In the genomic region with DNA sequence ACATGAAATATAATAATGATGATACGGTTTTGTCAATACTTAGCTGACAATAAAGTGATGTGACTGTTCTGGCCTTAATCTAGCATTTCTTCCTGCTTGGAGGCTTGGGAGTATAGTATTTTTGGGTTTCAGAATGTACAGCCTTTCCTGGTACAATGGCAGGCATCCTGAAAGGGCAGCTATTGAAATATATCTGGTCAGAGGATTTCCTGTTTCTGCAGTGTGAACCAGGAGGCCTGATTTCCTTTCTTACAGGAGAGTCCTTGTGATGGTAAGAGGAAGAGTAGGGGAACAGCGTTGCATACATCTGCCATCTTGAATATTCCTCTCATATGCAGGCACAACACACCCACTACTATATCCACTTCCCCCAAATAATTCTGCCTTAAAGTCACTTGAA, we compare ENCODE assay signal across 21 cellular contexts.
DNase-seq lines count a peak whose midpoint lies in the region; ATAC-seq, FAIRE-seq and TF ChIP-seq lines count a peak whose summit lies in the region.
"Had no signal": no experiment of that assay in that cellular context is flagged by ENCODE, and none has a peak within 500 bp of the region (broad histone marks: within the 10 kb centered on the region; RNA-seq: fewer than 3 reads in every experiment).

No MANE protein-coding gene starts in this region.

- POLR2A ChIA-PET in IMR-90 (lab: Charles Lee; ENCODE audit: unreplicated experiment), result no interaction called here

- no CpG with 5 or more reads among the region's 2 CpGs for WGBS in IMR-90 (ENCODE audit: extremely low coverage in 2 of 2, insufficient read length in 1 of 2), 2 experiments
- 89 to 92% methylated on average over 2 of the region's 2 CpGs for WGBS in pancreas, 2 donors

- no peak overlapping the region for H4K91ac ChIP-seq in IMR-90 (ENCODE audit: insufficient read depth, low read depth, low read length)

- no peaks in the 10 kb centered on the region for H3K27me3 ChIP-seq in IMR-90 (ENCODE audit: control insufficient read depth, insufficient read depth, low read length)
- H3K27me3 ChIP-seq in pancreas, result no peaks in the 10 kb centered on the region
- H3K27me3 ChIP-seq: BLaER1 treated with 17β-estradiol and CSF1 and Interleukin-3, amounts not matched to agents 10 nM and 100 nM; MG63; SJSA1 had no signal

- dilution Hi-C loops in IMR-90 (cut with HindIII; ENCODE audit: low sequenced_read_pairs, unreplicated experiment), result no loop called here

- no peak overlapping the region for H3K4ac ChIP-seq in IMR-90 (ENCODE audit: low read depth, low read length)

- no peak for TF ChIP-seq CTCF in IMR-90 (conservative IDR thresholded peaks at IDR 0.05; ENCODE audit: low read depth, low read length)
- TF ChIP-seq CTCF in VCaP (conservative IDR thresholded peaks at IDR 0.05), result no peak
- no peak for TF ChIP-seq CTCF in fibroblast of pulmonary artery (IDR thresholded peaks at IDR 0.05; ENCODE audit: low read length, missing control alignments)
- no peak for TF ChIP-seq CTCF in mesothelial cell of epicardium (IDR thresholded peaks at IDR 0.05; ENCODE audit: unreplicated experiment)
- TF ChIP-seq CTCF in pancreas (IDR thresholded peaks at IDR 0.05), result no peak

- peaks cover 2% of the 10 kb centered on the region; the same call in 1 of the 2 replicates for H3K9me1 ChIP-seq in IMR-90 (ENCODE audit: insufficient read depth, low read length)

- no peak overlapping the region for H4K5ac ChIP-seq in IMR-90 (ENCODE audit: low read depth, low read length)

- H3K56ac ChIP-seq in IMR-90 (ENCODE audit: extremely low read depth, insufficient read depth, low read length), result no peak overlapping the region

- H3K4me3 ChIP-seq in IMR-90 (ENCODE audit: insufficient read depth, low read depth, low read length) (no peak overlapping the region), fibroblast of pulmonary artery (replicated peaks; ENCODE audit: low read depth, low read length) (no peak overlapping the region), pancreas (no peak overlapping the region)
- H3K4me3 ChIP-seq: BLaER1 treated with 17β-estradiol and CSF1 and Interleukin-3, amounts not matched to agents 10 nM and 100 nM; GM23248; MG63; SJSA1 had no signal

- no peak overlapping the region for H2AK9ac ChIP-seq in IMR-90 (replicated peaks; ENCODE audit: low read depth, low read length, poor library complexity)

- H3K79me1 ChIP-seq in IMR-90 (ENCODE audit: low read depth in 1 of 2, low read length in 2 of 2), result no peaks in the 10 kb centered on the region

- H3K9me3 Mint-ChIP-seq in mesothelial cell of epicardium, result no peaks in the 10 kb centered on the region
- H3K9me3 Mint-ChIP-seq: CD8-positive, alpha-beta T cell; H9 had no signal

- H2AK5ac ChIP-seq in IMR-90 (ENCODE audit: low read depth, low read length), result no peak overlapping the region

- H3K36me3 Mint-ChIP-seq in mesothelial cell of epicardium, result peaks cover 17% of the 10 kb centered on the region
- H3K36me3 Mint-ChIP-seq: CD8-positive, alpha-beta T cell had no signal

- no peak overlapping the region for H2BK5ac ChIP-seq in IMR-90 (ENCODE audit: low read depth, low read length, poor library complexity, severe bottlenecking)

- intact Hi-C loops in IMR-90 (cut with micrococcal nuclease), result no loop called here
- intact Hi-C loops in pancreas (cut with DNase I), result no loop called here

- H3K18ac ChIP-seq in IMR-90 (ENCODE audit: low read depth, low read length), result peak overlapping the region; percentile 60; the same call in 1 of the 2 replicates

- ATAC-seq in IMR-90 (ENCODE audit: low read depth) (no peak), GM21528 (IDR thresholded peaks at IDR 0.05; ENCODE audit: low FRiP score, unreplicated experiment) (no peak), pancreas (no peak), HG03442 (IDR thresholded peaks at IDR 0.05; ENCODE audit: unreplicated experiment) (no peak), GM18520 (IDR thresholded peaks at IDR 0.05; ENCODE audit: unreplicated experiment) (no peak)
- ATAC-seq: CD8-positive, alpha-beta T cell; Right ventricle myocardium inferior had no signal

- no peaks in the 10 kb centered on the region for H3K36me3 ChIP-seq in IMR-90 (ENCODE audit: control insufficient read depth, insufficient read depth, low read length)
- no peaks in the 10 kb centered on the region for H3K36me3 ChIP-seq in pancreas
- H3K36me3 ChIP-seq: BLaER1 treated with 17β-estradiol and CSF1 and Interleukin-3, amounts not matched to agents 10 nM and 100 nM; MG63; SJSA1 had no signal

- no peak overlapping the region for H3K4me3 Mint-ChIP-seq in mesothelial cell of epicardium
- H3K4me3 Mint-ChIP-seq: CD8-positive, alpha-beta T cell; H9 had no signal

- no peak overlapping the region for H2BK120ac ChIP-seq in IMR-90 (ENCODE audit: low read depth, low read length)

- no peak for TF ChIP-seq POLR2A in IMR-90 (IDR thresholded peaks at IDR 0.05; ENCODE audit: low read depth, low read length)

- FAIRE-seq in pancreas (lab: Jason Lieb, UNC), result no peak

- no peak overlapping the region for H3K9ac ChIP-seq in IMR-90 (ENCODE audit: low read depth, low read length)
- H3K9ac ChIP-seq: BLaER1 treated with 17β-estradiol and CSF1 and Interleukin-3, amounts not matched to agents 10 nM and 100 nM; GM23248 had no signal

- H3K27ac ChIP-seq in IMR-90 (ENCODE audit: insufficient read depth, low read length) (no peak overlapping the region), VCaP (peak overlapping the region; percentile 98), pancreas (no peak overlapping the region)
- H3K27ac ChIP-seq: BLaER1 treated with 17β-estradiol and CSF1 and Interleukin-3, amounts not matched to agents 10 nM and 100 nM; GM23248; SJSA1 had no signal

- no peak overlapping the region for H3K4me2 ChIP-seq in IMR-90 (ENCODE audit: low read depth, low read length)

- no peak overlapping the region for H2BK15ac ChIP-seq in IMR-90 (ENCODE audit: low read depth, low read length)

- H3K27ac Mint-ChIP-seq in mesothelial cell of epicardium, result peak overlapping the region; percentile 82
- H3K27ac Mint-ChIP-seq: CD8-positive, alpha-beta T cell; H9 had no signal

- no peak overlapping the region for H3K23ac ChIP-seq in IMR-90 (ENCODE audit: low read depth, low read length)

- BruUV-seq in IMR-90 (replicated peaks; lab: Mats Ljungman, UMichigan), result no TSS peak

- H3K14ac ChIP-seq in IMR-90 (replicated peaks; ENCODE audit: low read depth, low read length), result no peak overlapping the region

- no peak overlapping the region for H4K8ac ChIP-seq in IMR-90 (ENCODE audit: low read depth in 2 of 2, low read length in 2 of 2)

- H2BK20ac ChIP-seq in IMR-90 (ENCODE audit: low read depth, low read length), result no peak overlapping the region

- no peak for TF ChIP-seq RAD21 in IMR-90 (IDR thresholded peaks at IDR 0.05; ENCODE audit: low read length)

- DNase-seq in IMR-90 (no peak), fibroblast of pulmonary artery (ENCODE audit: low read depth) (peak; percentile 10), mesothelial cell of epicardium (ENCODE audit: low spot score in 2 of 2, unreplicated experiment in 2 of 2) (no peak), pancreas (no peak)
- DNase-seq: ACHN; CD8-positive, alpha-beta T cell; GDM1; GM23248; H9; MG63; NCI-H1417; NCI-H187; NCI-H446 treated with DMSO at 0.1 percent for 48 hours; NCI-H526 treated with DMSO at 0.1 percent for 48 hours had no signal

- H4K20me1 ChIP-seq in IMR-90 (ENCODE audit: insufficient read depth, low read length), result no peaks in the 10 kb centered on the region
- H4K20me1 ChIP-seq: BLaER1 treated with 17β-estradiol and CSF1 and Interleukin-3, amounts not matched to agents 10 nM and 100 nM had no signal

- in situ Hi-C loops in IMR-90 (cut with MboI; ENCODE audit: low sequenced_read_pairs), result no loop called here

- H3K27me3 Mint-ChIP-seq in mesothelial cell of epicardium (ENCODE audit: low read depth), result no peaks in the 10 kb centered on the region

- peaks cover 19% of the 10 kb centered on the region for H3K4me1 Mint-ChIP-seq in mesothelial cell of epicardium
- H3K4me1 Mint-ChIP-seq: H9 had no signal

- H2AFZ ChIP-seq in IMR-90 (replicated peaks; ENCODE audit: low read length, poor library complexity), result no peak overlapping the region
- H2AFZ ChIP-seq: GM23248 had no signal

- H3K9me3 ChIP-seq in IMR-90 (ENCODE audit: control insufficient read depth, insufficient read depth, low read length) (no peaks in the 10 kb centered on the region), pancreas (no peaks in the 10 kb centered on the region)
- H3K9me3 ChIP-seq: BLaER1 treated with 17β-estradiol and CSF1 and Interleukin-3, amounts not matched to agents 10 nM and 100 nM; MG63; SJSA1 had no signal

- H3K4me1 ChIP-seq in IMR-90 (ENCODE audit: control insufficient read depth, insufficient read depth, low read length), result peaks cover 2% of the 10 kb centered on the region; the same call in 1 of the 2 replicates
- H3K4me1 ChIP-seq in pancreas, result peaks cover 0 to 10% (median 4%) of the 10 kb centered on the region in 3 donors
- H3K4me1 ChIP-seq: SJSA1 had no signal

- CTCF ChIA-PET in IMR-90 (lab: Yijun Ruan, JAX), result interaction anchor here (0.6 kb wide), 1 partner anchor 186 kb away, joined by 3 read pairs; no protein-coding TSS in a partner anchor

TF ChIP-seq in IMR-90, 13 proteins besides CTCF, POLR2A, EP300 and RAD21 (continues in another document):
- TF ChIP-seq SMC3 (IDR thresholded peaks at IDR 0.05; ENCODE audit: low read depth, low read length) (no peak), MAFK (IDR thresholded peaks at IDR 0.05; ENCODE audit: low read depth, low read length) (no peak), RFX5 (IDR thresholded peaks at IDR 0.05; ENCODE audit: low read depth, low read length) (no peak), FOS (IDR thresholded peaks at IDR 0.05; ENCODE audit: low read depth, low read length) (no peak), USF2 (IDR thresholded peaks at IDR 0.05; ENCODE audit: low read depth, low read length) (no peak), CEBPB (IDR thresholded peaks at IDR 0.05; ENCODE audit: low read depth, low read length) (no peak), ELK1 (IDR thresholded peaks at IDR 0.05; ENCODE audit: borderline replicate concordance, low read depth, low read length) (no peak), MAZ (IDR thresholded peaks at IDR 0.05; ENCODE audit: borderline replicate concordance, low read depth, low read length) (no peak)
